In the genomic region with DNA sequence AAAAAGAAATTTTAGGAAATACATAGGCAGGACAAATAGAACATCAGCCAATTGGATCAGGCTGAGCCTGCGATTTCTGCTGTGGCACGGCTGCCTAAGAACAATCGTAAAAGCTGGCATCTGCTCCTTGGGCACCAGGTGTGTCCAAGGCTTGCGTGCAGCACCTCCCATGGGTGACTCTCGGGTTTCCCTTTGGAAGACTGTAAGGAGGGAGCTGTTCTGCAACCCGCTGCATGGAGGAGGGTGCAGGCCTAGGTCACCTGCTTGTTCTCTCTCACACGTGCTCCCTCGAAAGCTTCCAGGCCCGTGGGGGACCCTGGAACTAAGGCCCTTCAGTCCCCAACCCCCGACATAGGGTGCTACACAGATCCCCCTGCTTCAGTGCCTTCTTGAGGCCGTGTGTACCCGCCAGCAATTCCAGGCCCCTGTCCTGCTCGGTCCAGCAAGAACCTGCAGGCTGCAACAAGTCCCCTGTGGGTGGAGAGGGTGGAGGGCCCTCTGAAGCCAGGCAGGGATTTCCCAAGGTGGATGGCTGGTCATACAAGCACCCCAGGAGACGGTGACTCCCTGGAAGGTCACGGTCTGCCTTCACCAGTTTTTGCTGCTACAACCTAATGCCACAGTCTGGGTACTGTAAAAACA, we compare ENCODE assay signal across 25 cellular contexts. TPM values are rescaled to one million over a fixed set of nuclear protein-coding genes. Genes with fewer than 3 reads are reported as not detected.
DNase-seq lines count a peak whose midpoint lies in the region; ATAC-seq and TF ChIP-seq lines count a peak whose summit lies in the region.
"Had no signal": no experiment of that assay in that cellular context is flagged by ENCODE, and none has a peak within 500 bp of the region (broad histone marks: within the 10 kb centered on the region; RNA-seq: fewer than 3 reads in every experiment).

No MANE protein-coding gene starts in this region.

- no peak overlapping the region for H3K9ac ChIP-seq in BLaER1 treated with 17β-estradiol and CSF1 and Interleukin-3, amounts not matched to agents 10 nM and 100 nM
- H3K9ac ChIP-seq in mucosa of rectum (ENCODE audit: low read depth in 1 of 2, low read length in 2 of 2): peak overlapping the region in 1 of 2 donors; percentile 79

- ATAC-seq in foreskin keratinocyte: no peak
- ATAC-seq: GM12878, GM23338, left lung, natural killer cell, T-cell had no signal

- H3K27ac ChIP-seq in BLaER1 treated with 17β-estradiol and CSF1 and Interleukin-3, amounts not matched to agents 10 nM and 100 nM: 0 out of 22 replicates have a peak overlapping the region, but pooled peaks of 1 of the 11 experiments have one; percentile 8
- H3K27ac ChIP-seq in HEK293 (ENCODE audit: extremely low read depth, low read depth, low read length) (no peak overlapping the region), mucosa of rectum (ENCODE audit: low read depth in 2 of 2, low read length in 2 of 2) (peak overlapping the region; percentile 90 to 92), foreskin keratinocyte (no peak overlapping the region)
- H3K27ac ChIP-seq: C4-2B, left lung had no signal

- CTCF ChIA-PET in HEK293 (lab: Yijun Ruan, JAX): no interaction called here

- H3K36me3 ChIP-seq in BLaER1 treated with 17β-estradiol and CSF1 and Interleukin-3, amounts not matched to agents 10 nM and 100 nM: no peaks in the 10 kb centered on the region
- H3K36me3 ChIP-seq in HEK293 (ENCODE audit: control insufficient read depth in 2 of 2, insufficient read depth in 1 of 2, low read length in 2 of 2): no peaks in the 10 kb centered on the region
- H3K36me3 ChIP-seq in mucosa of rectum (ENCODE audit: control insufficient read depth in 2 of 2, insufficient read depth in 2 of 2, low read length in 2 of 2): no peaks in the 10 kb centered on the region
- H3K36me3 ChIP-seq: left lung had no signal

- no peak overlapping the region for H3K4me3 ChIP-seq in BLaER1 treated with 17β-estradiol and CSF1 and Interleukin-3, amounts not matched to agents 10 nM and 100 nM
- H3K4me3 ChIP-seq in HEK293 (ENCODE audit: low read depth, low read length): no peak overlapping the region
- H3K4me3 ChIP-seq in mucosa of rectum (ENCODE audit: low read length in 2 of 2): peak overlapping the region in 1 of 2 donors; percentile 24
- H3K4me3 ChIP-seq: GM12878, GM23338, left lung, smooth muscle cell had no signal

- TF ChIP-seq CTCF in HEK293 (tag by site-specific recombination; IDR thresholded peaks at IDR 0.05) (no peak), foreskin keratinocyte (conservative IDR thresholded peaks at IDR 0.05) (no peak)

- peaks cover 0 to 2% (median 0%) of the 10 kb centered on the region in 11 experiments; a peak in 1 of 22 replicates for H4K20me1 ChIP-seq in BLaER1 treated with 17β-estradiol and CSF1 and Interleukin-3, amounts not matched to agents 10 nM and 100 nM

- DNase-seq in NCI-H69 (lab: John Stamatoyannopoulos, UW): peak; percentile 32
- DNase-seq in NCI-H2081 treated with DMSO at 0.1 percent for 48 hours (lab: John Stamatoyannopoulos, UW): no peak
- no peak for DNase-seq in NCI-H774 (lab: John Stamatoyannopoulos, UW)
- DNase-seq in foreskin keratinocyte: no peak
- DNase-seq: activated CD4-positive, CD25-positive, alpha-beta regulatory T cell; activated naive CD4-positive, alpha-beta T cell treated with Interleukin-2 at 50 U/mL for 16 hours; IMR-90; natural killer cell; NCI-H1048; NCI-H2081; NCI-H526 treated with DMSO at 0.1 percent for 48 hours; T-cell had no signal

- POLR2A ChIA-PET in HEK293 (lab: Yijun Ruan, JAX): interaction anchor here (0.5 kb wide), 1 partner anchor 156 kb away, joined by 4 read pairs; no protein-coding TSS in a partner anchor

- H3K9me3 ChIP-seq in BLaER1 treated with 17β-estradiol and CSF1 and Interleukin-3, amounts not matched to agents 10 nM and 100 nM (replicated peaks in 1 of 11): peaks cover 0 to 8% (median 5%) of the 10 kb centered on the region in 11 experiments; a peak in 15 of 22 replicates
- H3K9me3 ChIP-seq in HEK293 (ENCODE audit: control insufficient read depth, insufficient read depth, low read depth, low read length) (no peaks in the 10 kb centered on the region), mucosa of rectum (ENCODE audit: control insufficient read depth in 2 of 2, low read length in 2 of 2) (no peaks in the 10 kb centered on the region)

- peaks cover 42 to 100% (median 94%) of the 10 kb centered on the region in 10 experiments for H3K4me1 ChIP-seq in BLaER1 treated with 17β-estradiol and CSF1 and Interleukin-3, amounts not matched to agents 10 nM and 100 nM
- H3K4me1 ChIP-seq in HEK293 (ENCODE audit: control insufficient read depth, insufficient read depth, low read length): no peaks in the 10 kb centered on the region
- H3K4me1 ChIP-seq in mucosa of rectum (ENCODE audit: control insufficient read depth in 2 of 2, insufficient read depth in 2 of 2, low read length in 2 of 2): peaks cover 44 to 57% of the 10 kb centered on the region in 2 donors
- no peaks in the 10 kb centered on the region for H3K4me1 ChIP-seq in foreskin keratinocyte

- peak overlapping the region in 7 of 11 experiments; percentile 1 to 99 (median 98); a peak in 13 of 22 replicates for H3K4me2 ChIP-seq in BLaER1 treated with 17β-estradiol and CSF1 and Interleukin-3, amounts not matched to agents 10 nM and 100 nM
- H3K4me2 ChIP-seq: GM23338, smooth muscle cell had no signal

- H3K27me3 ChIP-seq in BLaER1 treated with 17β-estradiol and CSF1 and Interleukin-3, amounts not matched to agents 10 nM and 100 nM: peaks cover 0 to 13% (median 0%) of the 10 kb centered on the region in 11 experiments; a peak in 4 of 22 replicates
- no peaks in the 10 kb centered on the region for H3K27me3 ChIP-seq in mucosa of rectum (ENCODE audit: control insufficient read depth in 2 of 2, insufficient read depth in 2 of 2, low read length in 2 of 2)
- H3K27me3 ChIP-seq in foreskin keratinocyte: peaks cover 4% of the 10 kb centered on the region
- H3K27me3 ChIP-seq: left lung had no signal

TF ChIP-seq in HEK293, 187 proteins besides CTCF, POLR2A, EP300 and RAD21:
- TF ChIP-seq SCRT2 (tag by site-specific recombination; IDR thresholded peaks at IDR 0.05): 0 out of 2 replicates have a peak, but pooled peaks have one; percentile 31
- TF ChIP-seq ZNF549 (tag by site-specific recombination; IDR thresholded peaks at IDR 0.05): no peak

RNA-seq across cellular contexts. Expression of a gene that starts 3.4 kb away (rescaled TPM):
- not detected in 2 replicates for total RNA-seq in foreskin keratinocyte
- not detected in 2 replicates for polyA plus RNA-seq in foreskin keratinocyte
- total RNA-seq: dermis microvascular lymphatic vessel endothelial cell, endothelial cell of umbilical vein, GM12878, GM23338, IMR-90, osteocyte, renal cortical epithelial cell, SK-MEL-5, smooth muscle cell, T-cell had no signal
- polyA plus RNA-seq: endothelial cell of umbilical vein, GM23338, IMR-90, smooth muscle cell had no signal

RNA-seq across cellular contexts. Expression of a gene that starts 57.6 kb away (rescaled TPM):
- 13.5 and 19.3 TPM in 2 replicates for total RNA-seq in foreskin keratinocyte
- 5.9 and 7.8 TPM in 2 replicates for polyA plus RNA-seq in foreskin keratinocyte

Comparison
In these comparisons a context has a peak if more than half of its experiments do, and no peak if none do; other contexts are left out.
1. H3K27ac ChIP-seq: peak in mucosa of rectum (2 of 2); none in HEK293 (single experiment) and foreskin keratinocyte (single experiment).